26 cellular contexts compared by ENCODE assay signal in the genomic region with DNA sequence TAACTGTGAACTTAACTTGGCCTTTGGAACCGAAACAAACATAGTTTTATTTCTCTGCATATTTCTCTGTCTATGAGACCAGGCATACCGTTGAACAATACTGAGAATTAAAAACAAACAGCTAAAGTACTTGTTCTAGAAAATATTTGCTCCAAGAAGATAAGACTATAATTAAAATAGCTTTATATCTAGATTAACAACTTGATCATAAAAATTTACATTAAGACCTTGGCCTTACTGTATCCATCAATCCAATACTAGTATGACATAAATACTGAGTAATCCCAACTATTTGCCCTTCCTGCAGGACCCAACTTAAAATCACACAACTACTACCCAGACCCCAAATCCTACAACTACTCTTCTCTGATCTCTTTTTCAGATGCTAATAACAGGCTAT.
"Had no signal": no experiment of that assay in that cellular context is flagged by ENCODE, and none has a peak within 500 bp of the region (broad histone marks: within the 10 kb centered on the region; RNA-seq: fewer than 3 reads in every experiment).

No MANE protein-coding gene starts in this region.

- DNase-seq: naive thymus-derived CD8-positive, alpha-beta T cell; nephron progenitor cell; occipital lobe; pancreas; psoas muscle; right cardiac atrium; right lobe of liver; sigmoid colon; small intestine; stimulated activated CD4-positive, alpha-beta T cell treated with anti-CD3 and anti-CD28 coated beads, Interleukin-15, amount 100 ng/mL, for 24 hours; stimulated activated CD4-positive, alpha-beta T cell treated with anti-CD3 and anti-CD28 coated beads, Interleukin-2, amount 100 ng/mL, for 24 hours; stimulated activated CD4-positive, alpha-beta T cell treated with anti-CD3 and anti-CD28 coated beads, Interleukin-2, amount 100 ng/mL, for 48 hours; stimulated activated CD4-positive, alpha-beta T cell treated with anti-CD3 and anti-CD28 coated beads, Interleukin-4, amount 100 ng/mL, for 24 hours; stimulated activated naive B cell treated with anti-CD40 and anti-IgM and Interleukin-4, amounts not matched to agents 10 μg/mL and 1 μg/mL and 100 μg/mL, for 72 hours; stimulated activated naive CD4-positive, alpha-beta T cell treated with Interleukin-2 at 50 U/mL for 16 hours; stomach; thyroid gland; trophoblast cell; upper lobe of left lung had no signal

- H3K9me3 Mint-ChIP-seq: nephron progenitor cell had no signal

- H3K4me3 Mint-ChIP-seq: naive thymus-derived CD8-positive, alpha-beta T cell; natural killer cell treated with Interleukin-12 subunit alpha and Interleukin-12 subunit beta and Interleukin-15 and Interleukin-18, amount 100 ng/mL, for 72 hours; nephron progenitor cell; neural crest cell; stimulated activated effector memory CD8-positive, alpha-beta T cell treated with anti-CD3 and anti-CD28 coated beads, Interleukin-12 subunit alpha, Interleukin-12 subunit beta, amount 100 ng/mL, for 72 hours; stimulated activated naive B cell treated with anti-CD40 and anti-IgM and Interleukin-4, amounts not matched to agents 10 μg/mL and 1 μg/mL and 100 μg/mL, for 72 hours; stimulated activated naive CD8-positive, alpha-beta T cell treated with anti-CD3 and anti-CD28 coated beads, Interleukin-15, Interleukin-2, amounts not matched to agents 100 ng/mL and 50 ng/mL, for 24 hours had no signal

- ATAC-seq: naive thymus-derived CD8-positive, alpha-beta T cell; natural killer cell treated with Interleukin-12 subunit alpha and Interleukin-12 subunit beta and Interleukin-15 and Interleukin-18, amount 100 ng/mL, for 72 hours; pancreas; psoas muscle; right cardiac atrium; right lobe of liver; stimulated activated effector memory CD8-positive, alpha-beta T cell treated with anti-CD3 and anti-CD28 coated beads, Interleukin-12 subunit alpha, Interleukin-12 subunit beta, amount 100 ng/mL, for 72 hours; stimulated activated naive B cell treated with anti-CD40 and anti-IgM and Interleukin-4, amounts not matched to agents 10 μg/mL and 1 μg/mL and 100 μg/mL, for 72 hours had no signal

- H3K27ac Mint-ChIP-seq: naive thymus-derived CD8-positive, alpha-beta T cell; natural killer cell treated with Interleukin-12 subunit alpha and Interleukin-12 subunit beta and Interleukin-15 and Interleukin-18, amount 100 ng/mL, for 72 hours; nephron progenitor cell; stimulated activated effector memory CD8-positive, alpha-beta T cell treated with anti-CD3 and anti-CD28 coated beads, Interleukin-12 subunit alpha, Interleukin-12 subunit beta, amount 100 ng/mL, for 72 hours; stimulated activated naive B cell treated with anti-CD40 and anti-IgM and Interleukin-4, amounts not matched to agents 10 μg/mL and 1 μg/mL and 100 μg/mL, for 72 hours; stimulated activated naive CD8-positive, alpha-beta T cell treated with anti-CD3 and anti-CD28 coated beads, Interleukin-15, Interleukin-2, amounts not matched to agents 100 ng/mL and 50 ng/mL, for 24 hours had no signal

- H3K4me1 ChIP-seq: pancreas, psoas muscle, right lobe of liver, sigmoid colon, stomach, thyroid gland, tibial nerve, upper lobe of left lung, vagina had no signal

- H3K9me3 ChIP-seq: pancreas, psoas muscle, right lobe of liver, sigmoid colon, stomach, thoracic aorta, thyroid gland, tibial nerve, upper lobe of left lung, vagina had no signal

- H3K27me3 Mint-ChIP-seq: naive thymus-derived CD8-positive, alpha-beta T cell; natural killer cell treated with Interleukin-12 subunit alpha and Interleukin-12 subunit beta and Interleukin-15 and Interleukin-18, amount 100 ng/mL, for 72 hours; stimulated activated naive B cell treated with anti-CD40 and anti-IgM and Interleukin-4, amounts not matched to agents 10 μg/mL and 1 μg/mL and 100 μg/mL, for 72 hours; stimulated activated naive CD8-positive, alpha-beta T cell treated with anti-CD3 and anti-CD28 coated beads, Interleukin-15, Interleukin-2, amounts not matched to agents 100 ng/mL and 50 ng/mL, for 24 hours had no signal

- H3K27me3 ChIP-seq: pancreas, right lobe of liver, sigmoid colon, stomach, thyroid gland, tibial nerve, upper lobe of left lung, vagina had no signal

- H3K27ac ChIP-seq: pancreas, psoas muscle, right lobe of liver, sigmoid colon, stomach, thoracic aorta, thyroid gland, tibial nerve, upper lobe of left lung, vagina had no signal

- H3K36me3 ChIP-seq: pancreas, right lobe of liver, sigmoid colon, stomach, thoracic aorta, thyroid gland, tibial nerve, upper lobe of left lung, vagina had no signal

- H3K4me3 ChIP-seq: pancreas, psoas muscle, right lobe of liver, sigmoid colon, stomach, thoracic aorta, thyroid gland, tibial nerve, upper lobe of left lung, vagina had no signal

- H3K36me3 Mint-ChIP-seq: naive thymus-derived CD8-positive, alpha-beta T cell; natural killer cell treated with Interleukin-12 subunit alpha and Interleukin-12 subunit beta and Interleukin-15 and Interleukin-18, amount 100 ng/mL, for 72 hours; stimulated activated effector memory CD8-positive, alpha-beta T cell treated with anti-CD3 and anti-CD28 coated beads, Interleukin-12 subunit alpha, Interleukin-12 subunit beta, amount 100 ng/mL, for 72 hours; stimulated activated naive B cell treated with anti-CD40 and anti-IgM and Interleukin-4, amounts not matched to agents 10 μg/mL and 1 μg/mL and 100 μg/mL, for 72 hours had no signal

- H3K4me1 Mint-ChIP-seq: naive thymus-derived CD8-positive, alpha-beta T cell; nephron progenitor cell; stimulated activated effector memory CD8-positive, alpha-beta T cell treated with anti-CD3 and anti-CD28 coated beads, Interleukin-12 subunit alpha, Interleukin-12 subunit beta, amount 100 ng/mL, for 72 hours; stimulated activated naive B cell treated with anti-CD40 and anti-IgM and Interleukin-4, amounts not matched to agents 10 μg/mL and 1 μg/mL and 100 μg/mL, for 72 hours had no signal
